1 cellular context compared by ENCODE assay signal in genomic region chr11:32829680-32830412, GRCh38.
A peak's percentile ranks its signal among the peaks of the same experiment; 100 is the strongest.
TF ChIP-seq lines count a peak whose summit lies in the region.

TSS of gene PRRG4 (plus strand) at chr11:32829927. CDS start at chr11:32830530, 603 bp downstream.

TF ChIP-seq in GM12878, 131 proteins besides CTCF, POLR2A, EP300 and RAD21 (continued from another document):
- TF ChIP-seq BACH1 (IDR thresholded peaks at IDR 0.05; ENCODE audit: borderline replicate concordance) = peak; percentile 54
- no peak for TF ChIP-seq NFXL1 (IDR thresholded peaks at IDR 0.05; ENCODE audit: borderline replicate concordance)
- peak; percentile 50; the same call in 1 of the 2 replicates for TF ChIP-seq ZNF687 (IDR thresholded peaks at IDR 0.05)
- peak; percentile 42 for TF ChIP-seq NR2F1 (conservative IDR thresholded peaks at IDR 0.05)
- TF ChIP-seq ZBTB4 (CRISPR knock-in tag; IDR thresholded peaks at IDR 0.05) = no peak
- peak; percentile 91 for TF ChIP-seq LARP7 (IDR thresholded peaks at IDR 0.05)
- no peak for TF ChIP-seq JUND (IDR thresholded peaks at IDR 0.05; ENCODE audit: low read depth, low read length)
- TF ChIP-seq SIN3A (IDR thresholded peaks at IDR 0.05; ENCODE audit: low read depth, low read length) = peak; percentile 30; the same call in 1 of the 2 replicates
- TF ChIP-seq GATAD2B (conservative IDR thresholded peaks at IDR 0.05; ENCODE audit: low read depth) = peak; percentile 95
- no peak for TF ChIP-seq FOXK2 (IDR thresholded peaks at IDR 0.05)
- TF ChIP-seq MEF2B (IDR thresholded peaks at IDR 0.05; ENCODE audit: partially characterized antibody, poor library complexity, severe bottlenecking) = peak; percentile 6
- peak; percentile 67 for TF ChIP-seq HDAC6 (IDR thresholded peaks at IDR 0.05; ENCODE audit: unreplicated experiment)
- TF ChIP-seq IKZF2 (IDR thresholded peaks at IDR 0.05) = peak in 1 of 2 experiments; percentile 13; a peak in 1 of 4 replicates
- peak; percentile 67 for TF ChIP-seq POLR2AphosphoS5 (IDR thresholded peaks at IDR 0.05; ENCODE audit: low read length)
- TF ChIP-seq TCF3 (IDR thresholded peaks at IDR 0.05; ENCODE audit: borderline replicate concordance, insufficient read depth, low read depth, low read length) = no peak
- TF ChIP-seq ZBTB40 (IDR thresholded peaks at IDR 0.05; ENCODE audit: borderline replicate concordance) = no peak
- peak; percentile 74 for TF ChIP-seq IKZF1 (conservative IDR thresholded peaks at IDR 0.05)
- TF ChIP-seq FOXM1 (IDR thresholded peaks at IDR 0.05; ENCODE audit: low read depth, low read length) = no peak
- no peak for TF ChIP-seq MYC (IDR thresholded peaks at IDR 0.05; ENCODE audit: insufficient read depth, insufficient read length, insufficient replicate concordance, low read length, severe bottlenecking)
- TF ChIP-seq NKRF (conservative IDR thresholded peaks at IDR 0.05) = peak; percentile 23; the same call in 1 of the 2 replicates
- peak; percentile 44; the same call in 1 of the 2 replicates for TF ChIP-seq SMARCA5 (IDR thresholded peaks at IDR 0.05)
- peak; percentile 40; the same call in 1 of the 2 replicates for TF ChIP-seq TAF1 (IDR thresholded peaks at IDR 0.05; ENCODE audit: borderline replicate concordance, low read depth, low read length)
- no peak for TF ChIP-seq ATF2 (IDR thresholded peaks at IDR 0.05; ENCODE audit: low read length)
